ENCODE assay signal across 22 cellular contexts in genomic region chr14:95044463-95045254, GRCh38.
A peak's percentile ranks its signal among the peaks of the same experiment; 100 is the strongest.
DNase-seq lines count a peak whose midpoint lies in the region; ATAC-seq and TF ChIP-seq lines count a peak whose summit lies in the region.
"Had no signal": no experiment of that assay in that cellular context is flagged by ENCODE, and none has a peak within 500 bp of the region (broad histone marks: within the 10 kb centered on the region; RNA-seq: fewer than 3 reads in every experiment).

No MANE protein-coding gene starts in this region.

- H3K4me3 ChIP-seq in Peyer's patch (no peak overlapping the region), upper lobe of right lung (no peak overlapping the region)
- H3K4me3 ChIP-seq: HAP-1, lung, skin epidermis had no signal

- no peaks in the 10 kb centered on the region for H3K4me1 ChIP-seq in Peyer's patch
- no peaks in the 10 kb centered on the region for H3K4me1 ChIP-seq in upper lobe of right lung
- H3K4me1 ChIP-seq: HAP-1 had no signal

- H3K27ac ChIP-seq in Peyer's patch (no peak overlapping the region), upper lobe of right lung (no peak overlapping the region)
- H3K27ac ChIP-seq: C4-2B, HL-60, skin epidermis had no signal

- H3K36me3 ChIP-seq in Peyer's patch, result no peaks in the 10 kb centered on the region
- no peaks in the 10 kb centered on the region for H3K36me3 ChIP-seq in upper lobe of right lung
- H3K36me3 ChIP-seq: HAP-1 had no signal

- TF ChIP-seq POLR2A in Peyer's patch (IDR thresholded peaks at IDR 0.05), result no peak

- H3K27me3 ChIP-seq in Peyer's patch (no peaks in the 10 kb centered on the region), upper lobe of right lung (no peaks in the 10 kb centered on the region)

- ATAC-seq in left lobe of liver (no peak), upper lobe of right lung (no peak)

- H3K9me3 ChIP-seq in Peyer's patch (no peaks in the 10 kb centered on the region), upper lobe of right lung (no peaks in the 10 kb centered on the region)
- H3K9me3 ChIP-seq: HAP-1 had no signal

- intact Hi-C loops in upper lobe of right lung (cut with DNase I), result no loop called here

- DNase-seq in activated effector memory CD4-positive, alpha-beta T cell treated with anti-CD3 and anti-CD28 coated beads, Interleukin-2, amount 50 U/mL, for 16 hours, result peak; percentile 34
- no peak for DNase-seq in activated effector memory CD4-positive, alpha-beta T cell treated with Interleukin-2 at 50 U/mL for 16 hours
- peak in 2 of 3 donors; percentile 10 to 37 for DNase-seq in Peyer's patch
- peak; percentile 31 for DNase-seq in left lobe of liver (ENCODE audit: low spot score)
- peak; percentile 54 for DNase-seq in upper lobe of right lung
- no peak for DNase-seq in cerebellar cortex (ENCODE audit: low spot score)
- DNase-seq in AG08396 (ENCODE audit: low spot score), result no peak
- no peak for DNase-seq in CD1c-positive myeloid dendritic cell (ENCODE audit: extremely low spot score)
- DNase-seq: activated CD4-positive, alpha-beta T cell treated with anti-CD3 and anti-CD28 coated beads for 48 hours; activated T-cell treated with anti-CD3 and anti-CD28 coated beads for 4 hours; DMS 273 treated with DMSO at 0.1 percent for 48 hours; glutamatergic neuron; immature natural killer cell; NCI-H187 treated with DMSO at 0.1 percent for 48 hours; NCI-H446 treated with DMSO at 0.1 percent for 48 hours; Right ventricle myocardium superior; stimulated activated CD4-positive, alpha-beta T cell treated with anti-CD3 and anti-CD28 coated beads, Interleukin-4, amount 100 ng/mL, for 24 hours had no signal

- TF ChIP-seq CTCF in Peyer's patch (IDR thresholded peaks at IDR 0.05) (no peak), upper lobe of right lung (IDR thresholded peaks at IDR 0.05) (no peak)

Comparison
In these comparisons a context has a peak if more than half of its experiments do, and no peak if none do; other contexts are left out.
1. DNase-seq: peak in activated effector memory CD4-positive, alpha-beta T cell treated with anti-CD3 and anti-CD28 coated beads, Interleukin-2, amount 50 U/mL, for 16 hours (single experiment), Peyer's patch (2 of 3), left lobe of liver (single experiment) and upper lobe of right lung (single experiment); none in activated effector memory CD4-positive, alpha-beta T cell treated with Interleukin-2 at 50 U/mL for 16 hours (single experiment), cerebellar cortex (single experiment), AG08396 (single experiment) and CD1c-positive myeloid dendritic cell (single experiment).